ENCODE assay signal across 14 cellular contexts in genomic region chrX:154365997-154366665, GRCh38. TPM values are rescaled to one million over a fixed set of nuclear protein-coding genes. Genes with fewer than 3 reads are reported as not detected.
DNase-seq lines count a peak whose midpoint lies in the region; ATAC-seq and TF ChIP-seq lines count a peak whose summit lies in the region.
"Had no signal": no experiment of that assay in that cellular context is flagged by ENCODE, and none has a peak within 500 bp of the region (broad histone marks: within the 10 kb centered on the region; RNA-seq: fewer than 3 reads in every experiment).

No MANE protein-coding gene starts in this region.

- peaks cover 0 to 41% (median 0%) of the 10 kb centered on the region in 4 donors for H3K4me1 Mint-ChIP-seq in CD4-positive, CD25-positive, alpha-beta regulatory T cell

- in situ Hi-C loops in gastrocnemius medialis (cut with MboI; ENCODE audit: low sequenced_read_pairs in 4 of 4) = no loop called here

- H3K36me3 Mint-ChIP-seq in CD4-positive, CD25-positive, alpha-beta regulatory T cell = no peaks in the 10 kb centered on the region

- H3K9ac ChIP-seq in HUES6 (ENCODE audit: low read length) = peak overlapping the region; percentile 54

- no peak overlapping the region for H3K27ac Mint-ChIP-seq in CD4-positive, CD25-positive, alpha-beta regulatory T cell

- ATAC-seq in CD4-positive, CD25-positive, alpha-beta regulatory T cell (ENCODE audit: low read depth in 2 of 2) = no peak
- ATAC-seq in gastrocnemius medialis (no peak), HG02852 (IDR thresholded peaks at IDR 0.05; ENCODE audit: unreplicated experiment) (no peak)
- ATAC-seq: activated T-cell treated with anti-CD3 and anti-CD28 coated beads, Interleukin-2, amount 50 U/mL, for 4 hours had no signal

- H3K36me3 ChIP-seq in CD4-positive, CD25-positive, alpha-beta regulatory T cell (ENCODE audit: control insufficient read depth, insufficient read depth, low read length) = peaks cover 57% of the 10 kb centered on the region
- H3K36me3 ChIP-seq in HUES6 (ENCODE audit: control insufficient read depth, insufficient read depth, low read length) (peaks cover 87% of the 10 kb centered on the region), esophagus (ENCODE audit: control insufficient read depth in 2 of 2, insufficient read depth in 2 of 2, low read length in 1 of 2) (peaks cover 0 to 59% of the 10 kb centered on the region in 2 donors), gastrocnemius medialis (no peaks in the 10 kb centered on the region)
- H3K36me3 ChIP-seq: prostate gland had no signal

- intact Hi-C loops in gastrocnemius medialis (cut with DNase I; ENCODE audit: low total_unique reads) = no loop called here

- WGBS in esophagus, 2 donors = 75 to 82% methylated on average over 30 to 32 of the region's 32 CpGs

- H3K27me3 ChIP-seq in CD4-positive, CD25-positive, alpha-beta regulatory T cell (ENCODE audit: control insufficient read depth, insufficient read depth, low read length) = no peaks in the 10 kb centered on the region
- H3K27me3 ChIP-seq in HUES6 (ENCODE audit: control insufficient read depth, insufficient read depth, low read length) (no peaks in the 10 kb centered on the region), esophagus (ENCODE audit: control insufficient read depth in 1 of 2, insufficient read depth in 2 of 2, low read length in 2 of 2) (no peaks in the 10 kb centered on the region), gastrocnemius medialis (no peaks in the 10 kb centered on the region)

- no peak for TF ChIP-seq POLR2A in gastrocnemius medialis (IDR thresholded peaks at IDR 0.05)

- peaks cover 0 to 2% (median 0%) of the 10 kb centered on the region in 7 donors for H3K9me3 Mint-ChIP-seq in CD4-positive, CD25-positive, alpha-beta regulatory T cell
- H3K9me3 Mint-ChIP-seq: activated T-cell treated with anti-CD3 and anti-CD28 coated beads, Interleukin-2, amount 50 U/mL, for 4 hours had no signal

- no peak overlapping the region for H3K4me3 ChIP-seq in CD4-positive, CD25-positive, alpha-beta regulatory T cell (ENCODE audit: low read depth, low read length)
- no peak overlapping the region for H3K4me3 ChIP-seq in HUES6 (ENCODE audit: low read depth, low read length)
- H3K4me3 ChIP-seq in esophagus (ENCODE audit: low read depth in 1 of 2, low read length in 2 of 2) = no peak overlapping the region
- no peak overlapping the region for H3K4me3 ChIP-seq in gastrocnemius medialis
- H3K4me3 ChIP-seq: prostate gland had no signal

- peak overlapping the region; percentile 60 for H3K27ac ChIP-seq in CD4-positive, CD25-positive, alpha-beta regulatory T cell (ENCODE audit: insufficient read depth, low read length, poor library complexity, severe bottlenecking)
- H3K27ac ChIP-seq in HUES6 (ENCODE audit: low read depth, low read length) (no peak overlapping the region), esophagus (ENCODE audit: low read depth in 2 of 2, low read length in 1 of 2) (peak overlapping the region; percentile 54 to 86), gastrocnemius medialis (peak overlapping the region in 3 of 4 donors; percentile 35 to 81 (median 77))

- peak overlapping the region in 1 of 4 donors; percentile 43 for H3K4me3 Mint-ChIP-seq in CD4-positive, CD25-positive, alpha-beta regulatory T cell
- H3K4me3 Mint-ChIP-seq: activated T-cell treated with anti-CD3 and anti-CD28 coated beads, Interleukin-2, amount 50 U/mL, for 4 hours had no signal

- no peak for DNase-seq in CD4-positive, CD25-positive, alpha-beta regulatory T cell
- DNase-seq in gastrocnemius medialis (no peak), inferior parietal cortex (ENCODE audit: extremely low spot score) (no peak), HuH-7 (ENCODE audit: low spot score) (no peak), NCI-H2171 treated with DMSO at 0.1 percent for 48 hours (lab: John Stamatoyannopoulos, UW) (no peak)
- DNase-seq: activated CD4-positive, CD25-positive, alpha-beta regulatory T cell treated with anti-CD3 and anti-CD28 coated beads, Interleukin-2, amount 50 U/mL, for 72 hours; activated T-cell treated with anti-CD3 and anti-CD28 coated beads, Interleukin-2, amount 50 U/mL, for 4 hours; NCI-H1105; stimulated activated CD4-positive, alpha-beta T cell treated with anti-CD3 and anti-CD28 coated beads, Interleukin-2, amount 100 ng/mL, for 48 hours; SW 1271 had no signal

- peaks cover 51% of the 10 kb centered on the region for H3K4me1 ChIP-seq in CD4-positive, CD25-positive, alpha-beta regulatory T cell (ENCODE audit: control insufficient read depth, insufficient read depth, low read length, poor library complexity, severe bottlenecking)
- peaks cover 11% of the 10 kb centered on the region; the same call in 1 of the 2 replicates for H3K4me1 ChIP-seq in HUES6 (ENCODE audit: control insufficient read depth, insufficient read depth, low read length)
- peaks cover 0 to 9% of the 10 kb centered on the region in 2 donors for H3K4me1 ChIP-seq in esophagus (ENCODE audit: control insufficient read depth in 2 of 2, insufficient read depth in 2 of 2, low read length in 1 of 2)
- H3K4me1 ChIP-seq in gastrocnemius medialis = peaks cover 0 to 10% of the 10 kb centered on the region in 2 donors
- H3K4me1 ChIP-seq: prostate gland had no signal

- peaks cover 8% of the 10 kb centered on the region for H3K27me3 Mint-ChIP-seq in CD4-positive, CD25-positive, alpha-beta regulatory T cell

- H3K9me3 ChIP-seq in CD4-positive, CD25-positive, alpha-beta regulatory T cell (ENCODE audit: control insufficient read depth in 2 of 2, low read length in 2 of 2) = no peaks in the 10 kb centered on the region
- H3K9me3 ChIP-seq in HUES6 (ENCODE audit: control insufficient read depth, insufficient read depth, low read depth, low read length) (peaks cover 18% of the 10 kb centered on the region; the same call in 1 of the 2 replicates), esophagus (ENCODE audit: control insufficient read depth in 2 of 2, insufficient read depth in 1 of 2, low read depth in 1 of 2, low read length in 1 of 2) (peaks cover 0 to 2% of the 10 kb centered on the region in 2 donors), gastrocnemius medialis (no peaks in the 10 kb centered on the region)
- H3K9me3 ChIP-seq: prostate gland had no signal

- no peak for TF ChIP-seq CTCF in gastrocnemius medialis (IDR thresholded peaks at IDR 0.05 in 4 of 5, conservative IDR thresholded peaks at IDR 0.05 in 1 of 5)

RNA-seq across cellular contexts. Expression of gene FLNA, which starts 8.3 kb away (rescaled TPM):
- total RNA-seq in CD4-positive, CD25-positive, alpha-beta regulatory T cell = 1,918 TPM
- polyA plus RNA-seq in CD4-positive, CD25-positive, alpha-beta regulatory T cell = 100 to 1,000 TPM; 219 to 283 (median 250) TPM
- 100 to 1,000 TPM; 407 to 691 TPM for polyA plus RNA-seq in esophagus
- 100 to 1,000 TPM in 1 of 4 donors, 10 to 100 TPM in 3; 23.9 to 128 (median 88.9) TPM for total RNA-seq in gastrocnemius medialis

RNA-seq across cellular contexts. Expression of gene EMD, which starts 13.0 kb away (rescaled TPM):
- 133 TPM for total RNA-seq in CD4-positive, CD25-positive, alpha-beta regulatory T cell
- polyA plus RNA-seq in CD4-positive, CD25-positive, alpha-beta regulatory T cell = 10 to 100 TPM; 31.8 to 44.0 (median 34.6) TPM
- polyA plus RNA-seq in esophagus = 10 to 100 TPM; 66.5 to 83.9 TPM
- 10 to 100 TPM; 36.2 to 61.5 (median 53.2) TPM for total RNA-seq in gastrocnemius medialis

RNA-seq across cellular contexts. Expression of gene RPL10, which starts 32.0 kb away (rescaled TPM):
- total RNA-seq in CD4-positive, CD25-positive, alpha-beta regulatory T cell = 4,192 TPM
- polyA plus RNA-seq in CD4-positive, CD25-positive, alpha-beta regulatory T cell = 1,000 to 10,000 TPM; 3,877 to 6,073 (median 4,905) TPM
- polyA plus RNA-seq in esophagus = 1,000 to 10,000 TPM; 2,998 to 4,750 TPM
- 1,000 to 10,000 TPM; 3,899 to 6,066 (median 5,720) TPM for total RNA-seq in gastrocnemius medialis

RNA-seq across cellular contexts. Expression of gene DNASE1L1, which starts 42.9 kb away (rescaled TPM):
- total RNA-seq in CD4-positive, CD25-positive, alpha-beta regulatory T cell = 29.7 TPM
- polyA plus RNA-seq in CD4-positive, CD25-positive, alpha-beta regulatory T cell = 10 to 100 TPM; 12.2 to 23.1 (median 19.1) TPM
- polyA plus RNA-seq in esophagus = 10 to 100 TPM; 20.1 to 20.3 TPM
- total RNA-seq in gastrocnemius medialis = 100 to 1,000 TPM in 3 of 4 donors, 10 to 100 TPM in 1; 88.4 to 148 (median 116) TPM

RNA-seq across cellular contexts. Expression of gene TAFAZZIN, which starts 45.2 kb away (rescaled TPM):
- 84.2 TPM for total RNA-seq in CD4-positive, CD25-positive, alpha-beta regulatory T cell
- polyA plus RNA-seq in CD4-positive, CD25-positive, alpha-beta regulatory T cell = 10 to 100 TPM; 28.4 to 37.7 (median 34.3) TPM
- polyA plus RNA-seq in esophagus = 10 to 100 TPM; 28.9 to 59.5 TPM
- total RNA-seq in gastrocnemius medialis = 10 to 100 TPM; 17.6 to 28.3 (median 20.1) TPM

Comparison
In these comparisons a context has a peak if more than half of its experiments do, and no peak if none do; other contexts are left out.
1. RNA of gene FLNA, which starts 8.3 kb away (total RNA-seq): 1,918 TPM in CD4-positive, CD25-positive, alpha-beta regulatory T cell (single experiment); 23.9 to 128 TPM in gastrocnemius medialis; every median in the first group is over 10 times any median in the second.